1 cellular context compared by ENCODE assay signal in genomic region chr17:32142038-32142856, GRCh38.
TF ChIP-seq lines count a peak whose summit lies in the region.

RHOT1 (plus strand) TSS chr17:32142502; CDS start chr17:32142693, 191 bp downstream.

TF ChIP-seq in K562, 482 proteins besides CTCF, POLR2A, EP300 and RAD21 (continued from another document and continues in another):
- TF ChIP-seq AFF4 (CRISPR knock-in tag; IDR thresholded peaks at IDR 0.05) (peak; percentile 13; the same call in 1 of the 2 replicates), KAT8 (IDR thresholded peaks at IDR 0.05; ENCODE audit: low read depth) (no peak), SMAD2 (IDR thresholded peaks at IDR 0.05; ENCODE audit: low read depth, low read length) (no peak), KDM5B (IDR thresholded peaks at IDR 0.05; ENCODE audit: insufficient replicate concordance, low read depth, low read length) (peak; percentile 57), HNRNPL (IDR thresholded peaks at IDR 0.05; ENCODE audit: low read depth, low read length) (0 out of 2 replicates have a peak, but pooled peaks have one; percentile 17), CC2D1A (IDR thresholded peaks at IDR 0.05) (peak; percentile 78; the same call in 1 of the 2 replicates), ZNF316 (IDR thresholded peaks at IDR 0.05) (peak; percentile 67), MXI1 (IDR thresholded peaks at IDR 0.05; ENCODE audit: low read depth, low read length) (no peak), KLF16 (IDR thresholded peaks at IDR 0.05) (0 out of 2 replicates have a peak, but pooled peaks have one; percentile 34), NRF1 (conservative IDR thresholded peaks at IDR 0.05 in 1 of 2, IDR thresholded peaks at IDR 0.05 in 1 of 2) (peak; percentile 79 to 82), ETS2 (tag; IDR thresholded peaks at IDR 0.05; ENCODE audit: borderline replicate concordance, poor library complexity, severe bottlenecking) (no peak), ZNF324 (CRISPR knock-in tag; IDR thresholded peaks at IDR 0.05) (no peak), KDM2B (CRISPR knock-in tag; IDR thresholded peaks at IDR 0.05) (0 out of 2 replicates have a peak, but pooled peaks have one; percentile 42), POLR2AphosphoS5 (IDR thresholded peaks at IDR 0.05; ENCODE audit: control insufficient read depth, insufficient read depth, low read depth, low read length) (peak; percentile 50), ZNF57 (CRISPR knock-in tag; IDR thresholded peaks at IDR 0.05) (no peak), RBFOX2 (IDR thresholded peaks at IDR 0.05; ENCODE audit: low read depth, low read length) (peak; percentile 78), GABPB1 (CRISPR knock-in tag; IDR thresholded peaks at IDR 0.05) (0 out of 2 replicates have a peak, but pooled peaks have one; percentile 13), ETS1 (conservative IDR thresholded peaks at IDR 0.05; ENCODE audit: control insufficient read depth, low read depth, low read length) (0 out of 2 replicates have a peak, but pooled peaks have one; percentile 32), C11orf30 (IDR thresholded peaks at IDR 0.05; ENCODE audit: low read depth) (no peak), CBX1 (IDR thresholded peaks at IDR 0.05; ENCODE audit: low read depth) (peak; percentile 61; the same call in 1 of the 2 replicates), MYNN (IDR thresholded peaks at IDR 0.05) (peak; percentile 68), MYNN (CRISPR knock-in tag; IDR thresholded peaks at IDR 0.05) (no peak), L3MBTL2 (IDR thresholded peaks at IDR 0.05) (peak; percentile 50), HNRNPK (IDR thresholded peaks at IDR 0.05; ENCODE audit: low read depth, low read length, poor library complexity, severe bottlenecking) (no peak), ZBTB7A (IDR thresholded peaks at IDR 0.05; ENCODE audit: borderline replicate concordance, control insufficient read depth, low read depth, low read length) (peak; percentile 99), SMAD4 (CRISPR knock-in tag; conservative IDR thresholded peaks at IDR 0.05) (0 out of 2 replicates have a peak, but pooled peaks have one; percentile 23), CREB1 (IDR thresholded peaks at IDR 0.05) (no peak), CREB1 (CRISPR knock-in tag; IDR thresholded peaks at IDR 0.05) (peak; percentile 13; the same call in 1 of the 2 replicates), NCOA6 (IDR thresholded peaks at IDR 0.05) (no peak), MYC (IDR thresholded peaks at IDR 0.05; ENCODE audit: low read depth, low read length) (peak; percentile 44; the same call in 1 of the 2 replicates), MYC (CRISPR knock-in tag; IDR thresholded peaks at IDR 0.05; ENCODE audit: borderline replicate concordance, low read depth) (no peak), ZFPM2 (CRISPR knock-in tag; IDR thresholded peaks at IDR 0.05) (0 out of 2 replicates have a peak, but pooled peaks have one; percentile 22), NBN (IDR thresholded peaks at IDR 0.05; ENCODE audit: low read depth) (peak; percentile 40; the same call in 1 of the 2 replicates), FOSL1 (tag; conservative IDR thresholded peaks at IDR 0.05) (peak; percentile 72), SMARCA5 (IDR thresholded peaks at IDR 0.05) (0 out of 2 replicates have a peak, but pooled peaks have one; percentile 42), MTA3 (IDR thresholded peaks at IDR 0.05; ENCODE audit: borderline replicate concordance) (peak; percentile 98), HIVEP1 (CRISPR knock-in tag; IDR thresholded peaks at IDR 0.05) (no peak), ZNF699 (CRISPR knock-in tag; IDR thresholded peaks at IDR 0.05; ENCODE audit: insufficient replicate concordance) (no peak), ZBTB5 (IDR thresholded peaks at IDR 0.05) (peak; percentile 66; the same call in 1 of the 2 replicates), POLR2G (IDR thresholded peaks at IDR 0.05; ENCODE audit: low read depth, low read length) (peak; percentile 80)
- TF ChIP-seq, protein P1, sequence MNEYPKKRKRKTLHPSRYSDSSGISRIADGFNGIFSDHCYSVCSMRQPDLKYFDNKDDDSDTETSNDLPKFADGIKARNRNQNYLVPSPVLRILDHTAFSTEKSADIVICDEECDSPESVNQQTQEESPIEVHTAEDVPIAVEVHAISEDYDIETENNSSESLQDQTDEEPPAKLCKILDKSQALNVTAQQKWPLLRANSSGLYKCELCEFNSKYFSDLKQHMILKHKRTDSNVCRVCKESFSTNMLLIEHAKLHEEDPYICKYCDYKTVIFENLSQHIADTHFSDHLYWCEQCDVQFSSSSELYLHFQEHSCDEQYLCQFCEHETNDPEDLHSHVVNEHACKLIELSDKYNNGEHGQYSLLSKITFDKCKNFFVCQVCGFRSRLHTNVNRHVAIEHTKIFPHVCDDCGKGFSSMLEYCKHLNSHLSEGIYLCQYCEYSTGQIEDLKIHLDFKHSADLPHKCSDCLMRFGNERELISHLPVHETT (CRISPR knock-in tag; conservative IDR thresholded peaks at IDR 0.05 in 1 of 2, IDR thresholded peaks at IDR 0.05 in 1 of 2) = peak in 1 of 2 experiments; percentile 95; a peak in 2 of 4 replicates
- TF ChIP-seq, protein P2, sequence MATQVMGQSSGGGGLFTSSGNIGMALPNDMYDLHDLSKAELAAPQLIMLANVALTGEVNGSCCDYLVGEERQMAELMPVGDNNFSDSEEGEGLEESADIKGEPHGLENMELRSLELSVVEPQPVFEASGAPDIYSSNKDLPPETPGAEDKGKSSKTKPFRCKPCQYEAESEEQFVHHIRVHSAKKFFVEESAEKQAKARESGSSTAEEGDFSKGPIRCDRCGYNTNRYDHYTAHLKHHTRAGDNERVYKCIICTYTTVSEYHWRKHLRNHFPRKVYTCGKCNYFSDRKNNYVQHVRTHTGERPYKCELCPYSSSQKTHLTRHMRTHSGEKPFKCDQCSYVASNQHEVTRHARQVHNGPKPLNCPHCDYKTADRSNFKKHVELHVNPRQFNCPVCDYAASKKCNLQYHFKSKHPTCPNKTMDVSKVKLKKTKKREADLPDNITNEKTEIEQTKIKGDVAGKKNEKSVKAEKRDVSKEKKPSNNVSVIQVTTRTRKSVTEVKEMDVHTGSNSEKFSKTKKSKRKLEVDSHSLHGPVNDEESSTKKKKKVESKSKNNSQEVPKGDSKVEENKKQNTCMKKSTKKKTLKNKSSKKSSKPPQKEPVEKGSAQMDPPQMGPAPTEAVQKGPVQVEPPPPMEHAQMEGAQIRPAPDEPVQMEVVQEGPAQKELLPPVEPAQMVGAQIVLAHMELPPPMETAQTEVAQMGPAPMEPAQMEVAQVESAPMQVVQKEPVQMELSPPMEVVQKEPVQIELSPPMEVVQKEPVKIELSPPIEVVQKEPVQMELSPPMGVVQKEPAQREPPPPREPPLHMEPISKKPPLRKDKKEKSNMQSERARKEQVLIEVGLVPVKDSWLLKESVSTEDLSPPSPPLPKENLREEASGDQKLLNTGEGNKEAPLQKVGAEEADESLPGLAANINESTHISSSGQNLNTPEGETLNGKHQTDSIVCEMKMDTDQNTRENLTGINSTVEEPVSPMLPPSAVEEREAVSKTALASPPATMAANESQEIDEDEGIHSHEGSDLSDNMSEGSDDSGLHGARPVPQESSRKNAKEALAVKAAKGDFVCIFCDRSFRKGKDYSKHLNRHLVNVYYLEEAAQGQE (CRISPR knock-in tag; IDR thresholded peaks at IDR 0.05; ENCODE audit: low read depth) = peak; percentile 13; the same call in 1 of the 2 replicates
- TF ChIP-seq, protein P3, sequence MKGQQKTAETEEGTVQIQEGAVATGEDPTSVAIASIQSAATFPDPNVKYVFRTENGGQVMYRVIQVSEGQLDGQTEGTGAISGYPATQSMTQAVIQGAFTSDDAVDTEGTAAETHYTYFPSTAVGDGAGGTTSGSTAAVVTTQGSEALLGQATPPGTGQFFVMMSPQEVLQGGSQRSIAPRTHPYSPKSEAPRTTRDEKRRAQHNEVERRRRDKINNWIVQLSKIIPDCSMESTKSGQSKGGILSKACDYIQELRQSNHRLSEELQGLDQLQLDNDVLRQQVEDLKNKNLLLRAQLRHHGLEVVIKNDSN (CRISPR knock-in tag; IDR thresholded peaks at IDR 0.05) = no peak
- TF ChIP-seq, protein P4, sequence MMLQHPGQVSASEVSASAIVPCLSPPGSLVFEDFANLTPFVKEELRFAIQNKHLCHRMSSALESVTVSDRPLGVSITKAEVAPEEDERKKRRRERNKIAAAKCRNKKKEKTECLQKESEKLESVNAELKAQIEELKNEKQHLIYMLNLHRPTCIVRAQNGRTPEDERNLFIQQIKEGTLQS (IDR thresholded peaks at IDR 0.05) = peak; percentile 45; the same call in 1 of the 2 replicates
- TF ChIP-seq, protein P4 (CRISPR knock-in tag; conservative IDR thresholded peaks at IDR 0.05) = no peak
- TF ChIP-seq, protein P5, sequence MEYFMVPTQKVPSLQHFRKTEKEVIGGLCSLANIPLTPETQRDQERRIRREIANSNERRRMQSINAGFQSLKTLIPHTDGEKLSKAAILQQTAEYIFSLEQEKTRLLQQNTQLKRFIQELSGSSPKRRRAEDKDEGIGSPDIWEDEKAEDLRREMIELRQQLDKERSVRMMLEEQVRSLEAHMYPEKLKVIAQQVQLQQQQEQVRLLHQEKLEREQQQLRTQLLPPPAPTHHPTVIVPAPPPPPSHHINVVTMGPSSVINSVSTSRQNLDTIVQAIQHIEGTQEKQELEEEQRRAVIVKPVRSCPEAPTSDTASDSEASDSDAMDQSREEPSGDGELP (CRISPR knock-in tag; IDR thresholded peaks at IDR 0.05; ENCODE audit: borderline replicate concordance) = peak; percentile 59; the same call in 1 of the 2 replicates
- TF ChIP-seq, protein P6, sequence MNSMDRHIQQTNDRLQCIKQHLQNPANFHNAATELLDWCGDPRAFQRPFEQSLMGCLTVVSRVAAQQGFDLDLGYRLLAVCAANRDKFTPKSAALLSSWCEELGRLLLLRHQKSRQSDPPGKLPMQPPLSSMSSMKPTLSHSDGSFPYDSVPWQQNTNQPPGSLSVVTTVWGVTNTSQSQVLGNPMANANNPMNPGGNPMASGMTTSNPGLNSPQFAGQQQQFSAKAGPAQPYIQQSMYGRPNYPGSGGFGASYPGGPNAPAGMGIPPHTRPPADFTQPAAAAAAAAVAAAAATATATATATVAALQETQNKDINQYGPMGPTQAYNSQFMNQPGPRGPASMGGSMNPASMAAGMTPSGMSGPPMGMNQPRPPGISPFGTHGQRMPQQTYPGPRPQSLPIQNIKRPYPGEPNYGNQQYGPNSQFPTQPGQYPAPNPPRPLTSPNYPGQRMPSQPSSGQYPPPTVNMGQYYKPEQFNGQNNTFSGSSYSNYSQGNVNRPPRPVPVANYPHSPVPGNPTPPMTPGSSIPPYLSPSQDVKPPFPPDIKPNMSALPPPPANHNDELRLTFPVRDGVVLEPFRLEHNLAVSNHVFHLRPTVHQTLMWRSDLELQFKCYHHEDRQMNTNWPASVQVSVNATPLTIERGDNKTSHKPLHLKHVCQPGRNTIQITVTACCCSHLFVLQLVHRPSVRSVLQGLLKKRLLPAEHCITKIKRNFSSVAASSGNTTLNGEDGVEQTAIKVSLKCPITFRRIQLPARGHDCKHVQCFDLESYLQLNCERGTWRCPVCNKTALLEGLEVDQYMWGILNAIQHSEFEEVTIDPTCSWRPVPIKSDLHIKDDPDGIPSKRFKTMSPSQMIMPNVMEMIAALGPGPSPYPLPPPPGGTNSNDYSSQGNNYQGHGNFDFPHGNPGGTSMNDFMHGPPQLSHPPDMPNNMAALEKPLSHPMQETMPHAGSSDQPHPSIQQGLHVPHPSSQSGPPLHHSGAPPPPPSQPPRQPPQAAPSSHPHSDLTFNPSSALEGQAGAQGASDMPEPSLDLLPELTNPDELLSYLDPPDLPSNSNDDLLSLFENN (IDR thresholded peaks at IDR 0.05; ENCODE audit: low read depth in 2 of 2, low read length in 2 of 2) = peak in 1 of 2 experiments; percentile 53; a peak in 1 of 4 replicates
